In the genomic region with DNA sequence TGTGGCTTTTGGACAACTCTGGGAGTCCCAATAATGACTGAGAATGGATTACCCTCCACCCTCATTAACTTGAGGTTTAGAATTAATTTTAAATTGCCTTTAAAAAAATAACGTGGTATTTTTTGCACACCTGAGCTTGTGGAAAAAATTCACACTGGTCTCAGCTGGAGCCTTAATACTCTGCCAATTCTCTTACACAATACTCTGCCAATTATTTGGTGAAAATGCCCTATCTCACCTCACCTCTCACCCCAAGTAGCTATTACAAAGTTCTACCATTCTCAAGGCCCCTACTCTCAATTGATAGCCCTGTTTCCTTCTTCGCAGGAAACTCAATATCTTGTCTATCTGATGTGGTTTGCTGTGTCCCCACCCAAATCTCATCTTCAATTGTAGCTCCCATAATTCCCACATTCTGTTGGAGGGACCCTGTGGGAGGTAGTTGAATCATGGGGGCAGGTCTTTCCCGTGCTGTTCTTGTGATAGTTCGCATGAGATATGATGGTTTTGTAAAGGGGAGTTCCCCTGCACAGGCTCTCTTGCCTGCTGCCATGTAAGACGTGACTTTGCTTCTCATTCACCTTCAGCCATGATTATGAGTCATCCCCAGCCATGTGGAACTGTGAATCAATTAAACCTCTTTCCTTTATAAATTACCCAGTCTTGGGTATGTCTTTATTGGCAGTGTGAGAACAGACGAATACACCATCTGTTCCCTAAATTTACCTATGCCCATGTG, we compare ENCODE assay signal across 25 cellular contexts. TPM values are rescaled to one million over a fixed set of nuclear protein-coding genes. Genes with fewer than 3 reads are reported as not detected.
DNase-seq lines count a peak whose midpoint lies in the region; ATAC-seq, FAIRE-seq and TF ChIP-seq lines count a peak whose summit lies in the region.
"Had no signal": no experiment of that assay in that cellular context is flagged by ENCODE, and none has a peak within 500 bp of the region (broad histone marks: within the 10 kb centered on the region; RNA-seq: fewer than 3 reads in every experiment).

No MANE protein-coding gene starts in this region.

- peak; percentile 18 for DNase-seq in activated CD4-positive, alpha-beta T cell treated with anti-CD3 and anti-CD28 coated beads for 36 hours
- DNase-seq in activated CD4-positive, alpha-beta T cell treated with anti-CD3 and anti-CD28 coated beads, Interleukin-2, amount 10 ng/mL, durations not matched to agents 24 days and 14 days, result no peak
- DNase-seq in GM23338 (ENCODE audit: low spot score) (no peak), NCI-H69 (lab: John Stamatoyannopoulos, UW) (peak; percentile 14), pancreas (no peak), NCI-H1436 (lab: John Stamatoyannopoulos, UW) (no peak), ureter (ENCODE audit: low spot score) (no peak), NCI-H774 (lab: John Stamatoyannopoulos, UW) (no peak)
- DNase-seq: C1 segment of cervical spinal cord; CD4-positive, alpha-beta memory T cell; COR-L47; IMR-90; NCI-H1092; NCI-H1417 treated with DMSO at 0.1 percent for 48 hours; NCI-H187; NCI-H2081 treated with DMSO at 0.1 percent for 48 hours; NCI-H524 treated with DMSO at 0.1 percent for 48 hours; SHP77; T-cell had no signal

- peaks cover 6% of the 10 kb centered on the region for H3K4me1 Mint-ChIP-seq in activated CD4-positive, alpha-beta T cell treated with anti-CD3 and anti-CD28 coated beads for 36 hours
- no peaks in the 10 kb centered on the region for H3K4me1 Mint-ChIP-seq in activated CD4-positive, alpha-beta T cell treated with anti-CD3 and anti-CD28 coated beads, Interleukin-2, amount 10 ng/mL, durations not matched to agents 24 days and 14 days
- H3K4me1 Mint-ChIP-seq in GM23338, result no peaks in the 10 kb centered on the region
- H3K4me1 Mint-ChIP-seq: CD4-positive, alpha-beta memory T cell; T-cell had no signal

- H3K27me3 ChIP-seq in GM23338 (ENCODE audit: insufficient read depth) (no peaks in the 10 kb centered on the region), pancreas (no peaks in the 10 kb centered on the region)

- no peak for TF ChIP-seq CTCF in GM23338 (conservative IDR thresholded peaks at IDR 0.05; ENCODE audit: low read depth in 2 of 2)
- no peak for TF ChIP-seq CTCF in pancreas (IDR thresholded peaks at IDR 0.05)

- no peak for FAIRE-seq in pancreas (lab: Jason Lieb, UNC)
- FAIRE-seq: A204.1, GM18507, H54 had no signal

- no peaks in the 10 kb centered on the region for H3F3A ChIP-seq in GM23338 (replicated peaks; ENCODE audit: low read depth)

- peaks cover 7% of the 10 kb centered on the region for H3K9me2 ChIP-seq in GM23338 (ENCODE audit: insufficient read depth)

- H4K20me1 ChIP-seq in GM23338 (replicated peaks; ENCODE audit: insufficient read depth), result no peaks in the 10 kb centered on the region

- no peaks in the 10 kb centered on the region for H3K79me2 ChIP-seq in GM23338 (replicated peaks; ENCODE audit: insufficient read depth)

- H3K4me2 ChIP-seq in GM23338, result no peak overlapping the region
- H3K4me2 ChIP-seq: KMS-11 had no signal

- peak; percentile 26 for ATAC-seq in activated CD4-positive, alpha-beta T cell treated with anti-CD3 and anti-CD28 coated beads for 36 hours
- no peak for ATAC-seq in GM23338
- peak in 3 of 4 donors; percentile 35 to 80 (median 63) for ATAC-seq in pancreas
- ATAC-seq: Panc1, T-cell had no signal

- no peaks in the 10 kb centered on the region for H3K36me3 Mint-ChIP-seq in activated CD4-positive, alpha-beta T cell treated with anti-CD3 and anti-CD28 coated beads for 36 hours (ENCODE audit: low read depth)
- no peaks in the 10 kb centered on the region for H3K36me3 Mint-ChIP-seq in activated CD4-positive, alpha-beta T cell treated with anti-CD3 and anti-CD28 coated beads, Interleukin-2, amount 10 ng/mL, durations not matched to agents 24 days and 14 days (ENCODE audit: low read depth)
- peaks cover 4% of the 10 kb centered on the region; the same call in 2 of the 3 replicates for H3K36me3 Mint-ChIP-seq in GM23338 (ENCODE audit: low read depth)
- H3K36me3 Mint-ChIP-seq: CD4-positive, alpha-beta memory T cell; T-cell had no signal

- POLR2A ChIA-PET in activated CD4-positive, alpha-beta T cell treated with anti-CD3 and anti-CD28 coated beads for 36 hours (lab: Charles Lee), result no interaction called here

- 48 to 51% methylated on average over 6 of the region's 6 CpGs for WGBS in pancreas, 2 donors

- H3K27ac ChIP-seq in GM23338 (ENCODE audit: low read depth) (no peak overlapping the region), pancreas (no peak overlapping the region)
- H3K27ac ChIP-seq: KMS-11, RWPE1 had no signal

- CTCF ChIA-PET in activated CD4-positive, alpha-beta T cell treated with anti-CD3 and anti-CD28 coated beads for 36 hours (lab: Charles Lee), result no interaction called here

- H3K4me3 Mint-ChIP-seq in activated CD4-positive, alpha-beta T cell treated with anti-CD3 and anti-CD28 coated beads for 36 hours, result no peak overlapping the region
- H3K4me3 Mint-ChIP-seq in activated CD4-positive, alpha-beta T cell treated with anti-CD3 and anti-CD28 coated beads, Interleukin-2, amount 10 ng/mL, durations not matched to agents 24 days and 14 days, result no peak overlapping the region
- no peak overlapping the region for H3K4me3 Mint-ChIP-seq in GM23338
- H3K4me3 Mint-ChIP-seq: CD4-positive, alpha-beta memory T cell; T-cell had no signal

- intact Hi-C loops in activated CD4-positive, alpha-beta T cell treated with anti-CD3 and anti-CD28 coated beads for 36 hours (cut with DNase I, micrococcal nuclease), result no loop called here
- intact Hi-C loops in activated CD4-positive, alpha-beta T cell treated with anti-CD3 and anti-CD28 coated beads, Interleukin-2, amount 10 ng/mL, durations not matched to agents 24 days and 14 days (cut with micrococcal nuclease), result no loop called here
- intact Hi-C loops in pancreas (cut with DNase I), result no loop called here

- H3K27ac Mint-ChIP-seq in activated CD4-positive, alpha-beta T cell treated with anti-CD3 and anti-CD28 coated beads for 36 hours, result no peak overlapping the region
- H3K27ac Mint-ChIP-seq in activated CD4-positive, alpha-beta T cell treated with anti-CD3 and anti-CD28 coated beads, Interleukin-2, amount 10 ng/mL, durations not matched to agents 24 days and 14 days, result no peak overlapping the region
- H3K27ac Mint-ChIP-seq in GM23338, result no peak overlapping the region
- H3K27ac Mint-ChIP-seq: T-cell had no signal

- H2AFZ ChIP-seq in GM23338, result peak overlapping the region; percentile 26; the same call in 1 of the 2 replicates

- no peak overlapping the region for H3K4me3 ChIP-seq in GM23338
- H3K4me3 ChIP-seq in pancreas, result no peak overlapping the region

- peaks cover 23% of the 10 kb centered on the region for H3K27me3 Mint-ChIP-seq in activated CD4-positive, alpha-beta T cell treated with anti-CD3 and anti-CD28 coated beads for 36 hours
- peaks cover 13% of the 10 kb centered on the region for H3K27me3 Mint-ChIP-seq in activated CD4-positive, alpha-beta T cell treated with anti-CD3 and anti-CD28 coated beads, Interleukin-2, amount 10 ng/mL, durations not matched to agents 24 days and 14 days
- peaks cover 2% of the 10 kb centered on the region for H3K27me3 Mint-ChIP-seq in GM23338 (ENCODE audit: insufficient read depth, low read depth, poor library complexity)

- H3K36me3 ChIP-seq in GM23338 (ENCODE audit: insufficient read depth) (no peaks in the 10 kb centered on the region), pancreas (no peaks in the 10 kb centered on the region)

- peaks cover 7% of the 10 kb centered on the region for H3K9me3 Mint-ChIP-seq in activated CD4-positive, alpha-beta T cell treated with anti-CD3 and anti-CD28 coated beads for 36 hours (ENCODE audit: low read depth)
- peaks cover 12% of the 10 kb centered on the region for H3K9me3 Mint-ChIP-seq in activated CD4-positive, alpha-beta T cell treated with anti-CD3 and anti-CD28 coated beads, Interleukin-2, amount 10 ng/mL, durations not matched to agents 24 days and 14 days
- peaks cover 7% of the 10 kb centered on the region for H3K9me3 Mint-ChIP-seq in GM23338

- no peaks in the 10 kb centered on the region for H3K9me3 ChIP-seq in pancreas

- H3K4me1 ChIP-seq in GM23338 (ENCODE audit: insufficient read depth), result no peaks in the 10 kb centered on the region
- H3K4me1 ChIP-seq in pancreas, result no peaks in the 10 kb centered on the region

RNA-seq across cellular contexts. Expression of a gene that starts 27.4 kb away (rescaled TPM):
- total RNA-seq in activated CD4-positive, alpha-beta T cell treated with anti-CD3 and anti-CD28 coated beads for 36 hours, result 10 to 100 TPM; 12.4 to 15.3 TPM
- 17.1 and 17.4 TPM in 2 replicates for total RNA-seq in activated CD4-positive, alpha-beta T cell treated with anti-CD3 and anti-CD28 coated beads, Interleukin-2, amount 10 ng/mL, durations not matched to agents 24 days and 14 days
- 36.6 and 39.2 TPM in 2 replicates for total RNA-seq in GM23338 (2014; rRNA removed; shearing (Covaris generic))
- polyA plus RNA-seq in GM23338 (2016; fragmentation: Nextera tagmentation; extraction: Ambion mirVana), result 31.2 and 33.4 TPM in 2 replicates
- 1 to 10 TPM; 6.2 to 8.3 (median 7.6) TPM for total RNA-seq in pancreas
- 1 to 10 TPM; 3.5 to 4.9 TPM for polyA plus RNA-seq in pancreas
- total RNA-seq in ureter, result 10.9 TPM

RNA-seq across cellular contexts. Expression of a gene that starts 32.7 kb away (rescaled TPM):
- total RNA-seq in activated CD4-positive, alpha-beta T cell treated with anti-CD3 and anti-CD28 coated beads for 36 hours, result 1 to 10 TPM; 3.8 to 4.3 TPM
- 2.0 and 2.1 TPM in 2 replicates for total RNA-seq in activated CD4-positive, alpha-beta T cell treated with anti-CD3 and anti-CD28 coated beads, Interleukin-2, amount 10 ng/mL, durations not matched to agents 24 days and 14 days
- total RNA-seq in GM23338 (2014; rRNA removed; shearing (Covaris generic)), result 1.7 and 3.3 TPM in 2 replicates
- polyA plus RNA-seq in GM23338 (2016; fragmentation: Nextera tagmentation; extraction: Ambion mirVana), result 2.0 and 2.3 TPM in 2 replicates
- total RNA-seq in pancreas, result 1 to 10 TPM; 1.3 to 3.2 (median 1.6) TPM
- polyA plus RNA-seq in pancreas, result 1 to 10 TPM in 1 of 2 donors, under 1 TPM in 1; 0.53 to 1.3 TPM
- total RNA-seq in ureter, result 1.5 TPM

Comparison
In these comparisons a context has a peak if more than half of its experiments do, and no peak if none do; other contexts are left out.
1. DNase-seq: peak in activated CD4-positive, alpha-beta T cell treated with anti-CD3 and anti-CD28 coated beads for 36 hours (single experiment) and NCI-H69 (single experiment); none in activated CD4-positive, alpha-beta T cell treated with anti-CD3 and anti-CD28 coated beads, Interleukin-2, amount 10 ng/mL, durations not matched to agents 24 days and 14 days (single experiment), GM23338 (single experiment), pancreas (0 of 6), NCI-H1436 (single experiment), ureter (single experiment) and NCI-H774 (single experiment).